Comparison of ENCODE assay signal across 14 cellular contexts in the genomic region with DNA sequence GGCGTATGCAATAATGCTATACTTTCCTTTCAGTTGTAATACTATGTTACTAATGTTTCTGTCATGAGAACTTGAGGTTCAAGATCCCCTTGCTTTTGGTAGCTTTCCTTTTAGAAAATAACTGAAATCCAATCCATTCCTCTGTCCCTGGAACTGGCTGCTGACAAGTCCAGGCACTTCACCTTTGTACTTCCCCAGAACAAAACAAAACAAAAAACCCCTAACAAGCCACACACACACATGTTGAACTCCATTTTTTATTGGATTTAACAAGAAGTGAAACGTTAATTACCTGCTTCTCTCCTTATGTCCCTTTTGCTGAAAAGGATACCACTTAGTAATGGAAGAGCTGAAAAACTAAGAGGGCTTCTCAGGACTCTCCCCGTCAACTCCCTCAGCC. TPM values are rescaled to one million over a fixed set of nuclear protein-coding genes. Genes with fewer than 3 reads are reported as not detected.
A peak's percentile ranks its signal among the peaks of the same experiment; 100 is the strongest.
DNase-seq lines count a peak whose midpoint lies in the region; ATAC-seq and TF ChIP-seq lines count a peak whose summit lies in the region.
"Had no signal": no experiment of that assay in that cellular context is flagged by ENCODE, and none has a peak within 500 bp of the region (broad histone marks: within the 10 kb centered on the region; RNA-seq: fewer than 3 reads in every experiment).

No MANE protein-coding gene starts in this region.

- no peaks in the 10 kb centered on the region for H3K4me1 Mint-ChIP-seq in activated CD4-positive, alpha-beta T cell treated with anti-CD3 and anti-CD28 coated beads for 36 hours
- peaks cover 1% of the 10 kb centered on the region for H3K4me1 Mint-ChIP-seq in endodermal cell
- peaks cover 17% of the 10 kb centered on the region for H3K4me1 Mint-ChIP-seq in progenitor cell of endocrine pancreas (ENCODE audit: low read depth)
- H3K4me1 Mint-ChIP-seq: T-cell had no signal

- TF ChIP-seq CTCF in endodermal cell (conservative IDR thresholded peaks at IDR 0.05) (no peak), progenitor cell of endocrine pancreas (IDR thresholded peaks at IDR 0.05; ENCODE audit: unreplicated experiment) (no peak), tibial nerve (IDR thresholded peaks at IDR 0.05) (no peak)

- H3K9me3 Mint-ChIP-seq in activated CD4-positive, alpha-beta T cell treated with anti-CD3 and anti-CD28 coated beads for 36 hours (ENCODE audit: low read depth), result no peaks in the 10 kb centered on the region
- no peaks in the 10 kb centered on the region for H3K9me3 Mint-ChIP-seq in endodermal cell
- no peaks in the 10 kb centered on the region for H3K9me3 Mint-ChIP-seq in progenitor cell of endocrine pancreas (ENCODE audit: low read depth)
- H3K9me3 Mint-ChIP-seq: T-cell had no signal

- no peaks in the 10 kb centered on the region for H3K27me3 Mint-ChIP-seq in activated CD4-positive, alpha-beta T cell treated with anti-CD3 and anti-CD28 coated beads for 36 hours
- no peaks in the 10 kb centered on the region for H3K27me3 Mint-ChIP-seq in endodermal cell (ENCODE audit: insufficient read depth)
- no peaks in the 10 kb centered on the region for H3K27me3 Mint-ChIP-seq in progenitor cell of endocrine pancreas
- H3K27me3 Mint-ChIP-seq: T-cell had no signal

- no peak overlapping the region for H3K9ac ChIP-seq in endodermal cell (ENCODE audit: extremely low read depth, low read length, poor library complexity, severe bottlenecking)

- no peak for DNase-seq in activated CD4-positive, alpha-beta T cell treated with anti-CD3 and anti-CD28 coated beads for 36 hours
- no peak for DNase-seq in activated CD4-positive, alpha-beta T cell treated with anti-CD3 and anti-CD28 coated beads, Interleukin-2, amount 50 U/mL, for 48 hours
- DNase-seq in NCI-H2171 treated with DMSO at 0.1 percent for 48 hours (lab: John Stamatoyannopoulos, UW) (peak; percentile 90), endodermal cell (no peak), progenitor cell of endocrine pancreas (ENCODE audit: low spot score, unreplicated experiment) (no peak), posterior cingulate gyrus (no peak), tibial nerve (ENCODE audit: low spot score in 2 of 2) (no peak)
- DNase-seq: activated CD8-positive, alpha-beta memory T cell treated with anti-CD3 and anti-CD28 coated beads for 24 hours; effector CD8-positive, alpha-beta T cell; occipital lobe; T-cell; uterus had no signal

- 60 to 95% methylated on average over 1 to 3 of the region's 3 CpGs for WGBS in endodermal cell (ENCODE audit: insufficient coverage in 1 of 2, insufficient read length in 1 of 2), 2 experiments
- 86 to 89% methylated on average over 3 of the region's 3 CpGs for WGBS in tibial nerve, 2 donors

- H3K9me3 ChIP-seq in endodermal cell (ENCODE audit: control insufficient read depth, low read length) (no peaks in the 10 kb centered on the region), tibial nerve (no peaks in the 10 kb centered on the region)
- H3K9me3 ChIP-seq: A549, uterus had no signal

- H3K27ac ChIP-seq in endodermal cell (ENCODE audit: low read depth, low read length), result peak overlapping the region; percentile 42
- no peak overlapping the region for H3K27ac ChIP-seq in tibial nerve
- H3K27ac ChIP-seq: uterus had no signal

- no peak for TF ChIP-seq EP300 in tibial nerve (IDR thresholded peaks at IDR 0.05)

- peaks cover 34% of the 10 kb centered on the region for H3K36me3 Mint-ChIP-seq in activated CD4-positive, alpha-beta T cell treated with anti-CD3 and anti-CD28 coated beads for 36 hours (ENCODE audit: low read depth)
- H3K36me3 Mint-ChIP-seq in endodermal cell (ENCODE audit: low read depth) (peaks cover 57% of the 10 kb centered on the region), progenitor cell of endocrine pancreas (ENCODE audit: insufficient read depth) (peaks cover 39% of the 10 kb centered on the region)

- no peaks in the 10 kb centered on the region for H3K27me3 ChIP-seq in endodermal cell (ENCODE audit: control insufficient read depth, insufficient read depth, low read length, poor library complexity, severe bottlenecking)
- no peaks in the 10 kb centered on the region for H3K27me3 ChIP-seq in tibial nerve
- H3K27me3 ChIP-seq: uterus had no signal

- no peak overlapping the region for H3K4me3 Mint-ChIP-seq in activated CD4-positive, alpha-beta T cell treated with anti-CD3 and anti-CD28 coated beads for 36 hours
- H3K4me3 Mint-ChIP-seq in endodermal cell (no peak overlapping the region), progenitor cell of endocrine pancreas (ENCODE audit: low read depth) (no peak overlapping the region)
- H3K4me3 Mint-ChIP-seq: T-cell had no signal

- CTCF ChIA-PET in activated CD4-positive, alpha-beta T cell treated with anti-CD3 and anti-CD28 coated beads for 36 hours (lab: Charles Lee), result interaction anchor here (1.1 to 8.0 kb wide), 3 partner anchors 129 to 155 kb away, joined by 3 to 70 read pairs (median 3); no protein-coding TSS in a partner anchor

- intact Hi-C loops in activated CD4-positive, alpha-beta T cell treated with anti-CD3 and anti-CD28 coated beads for 36 hours (cut with DNase I, micrococcal nuclease), result loop anchor here in 1 of 2 experiments (5.0 kb wide), 1 partner anchor 217 kb away; no protein-coding TSS in a partner anchor
- intact Hi-C loops in posterior cingulate gyrus (cut with DNase I), result no loop called here

- TF ChIP-seq POLR2A in tibial nerve (IDR thresholded peaks at IDR 0.05), result no peak

- H3K36me3 ChIP-seq in endodermal cell (ENCODE audit: control insufficient read depth, insufficient read depth, low read length) (peaks cover 77% of the 10 kb centered on the region), tibial nerve (peaks cover 2 to 70% (median 9%) of the 10 kb centered on the region in 3 donors)
- H3K36me3 ChIP-seq: uterus had no signal

- POLR2A ChIA-PET in activated CD4-positive, alpha-beta T cell treated with anti-CD3 and anti-CD28 coated beads for 36 hours (lab: Charles Lee), result no interaction called here

- ATAC-seq in activated CD4-positive, alpha-beta T cell treated with anti-CD3 and anti-CD28 coated beads for 36 hours, result no peak
- no peak for ATAC-seq in GM21717 (IDR thresholded peaks at IDR 0.05; ENCODE audit: unreplicated experiment)
- ATAC-seq: T-cell had no signal

- H3K4me3 ChIP-seq in endodermal cell (ENCODE audit: low read length) (no peak overlapping the region), tibial nerve (no peak overlapping the region)
- H3K4me3 ChIP-seq: A549, uterus had no signal

- peak overlapping the region; percentile 56 for H3K27ac Mint-ChIP-seq in activated CD4-positive, alpha-beta T cell treated with anti-CD3 and anti-CD28 coated beads for 36 hours
- peak overlapping the region; percentile 38 for H3K27ac Mint-ChIP-seq in endodermal cell
- peak overlapping the region; percentile 75 for H3K27ac Mint-ChIP-seq in progenitor cell of endocrine pancreas

- H3K4me1 ChIP-seq in endodermal cell (ENCODE audit: control insufficient read depth, insufficient read depth, low read length), result no peaks in the 10 kb centered on the region
- peaks cover 0 to 15% (median 0%) of the 10 kb centered on the region in 4 donors for H3K4me1 ChIP-seq in tibial nerve
- H3K4me1 ChIP-seq: uterus had no signal

RNA-seq across cellular contexts. Expression of gene SDC3, which starts 26.1 kb away (rescaled TPM):
- total RNA-seq in activated CD4-positive, alpha-beta T cell treated with anti-CD3 and anti-CD28 coated beads for 36 hours, result under 1 TPM; 0.18 to 0.37 TPM
- total RNA-seq in endodermal cell (100 to 1,000 TPM in 1 of 2 donors, 10 to 100 TPM in 1; 94.1 to 143 TPM), progenitor cell of endocrine pancreas (33.7 and 38.3 TPM in 2 replicates), tibial nerve (10 to 100 TPM; 47.1 to 78.9 (median 64.2) TPM)
- 94.6 TPM for polyA plus RNA-seq in endodermal cell (2013, experiment 1 of 2)
- 84.7 TPM for polyA plus RNA-seq in endodermal cell (2013, experiment 2 of 2)

Comparison
In these comparisons a context has a peak if more than half of its experiments do, and no peak if none do; other contexts are left out.
1. RNA of gene SDC3, which starts 26.1 kb away (total RNA-seq): 94.1 to 143 TPM in endodermal cell, 47.1 to 78.9 TPM in tibial nerve and 33.7 to 38.3 TPM in progenitor cell of endocrine pancreas; 0.18 to 0.37 TPM in activated CD4-positive, alpha-beta T cell treated with anti-CD3 and anti-CD28 coated beads for 36 hours; every median in the first group is over 10 times any median in the second.
2. Peak in every context shown above with its lines, with median percentiles within 50 percentile points of each other: H3K27ac Mint-ChIP-seq.